26 cellular contexts compared by ENCODE assay signal in the genomic region with DNA sequence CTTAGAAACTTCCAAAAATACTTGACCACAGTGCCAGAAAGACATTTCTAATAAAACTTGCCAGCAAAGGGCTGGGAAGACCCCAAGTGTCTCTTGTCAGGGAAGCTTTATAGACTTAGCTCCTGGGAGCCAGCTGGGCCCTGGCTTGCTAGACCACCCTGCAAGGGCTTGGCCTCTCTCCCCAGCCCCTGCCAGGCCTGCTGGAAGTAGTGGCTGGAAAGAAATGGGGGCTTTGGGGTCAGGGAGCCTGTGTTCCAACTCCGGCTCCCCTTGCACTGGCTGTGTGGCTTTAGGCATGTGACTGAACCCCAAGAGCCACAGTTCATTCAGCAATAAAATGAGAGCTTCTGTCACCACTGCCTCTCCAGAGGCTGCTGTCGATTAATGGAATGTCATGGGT. TPM values are rescaled to one million over a fixed set of nuclear protein-coding genes. Genes with fewer than 3 reads are reported as not detected.
DNase-seq lines count a peak whose midpoint lies in the region; ATAC-seq, FAIRE-seq and TF ChIP-seq lines count a peak whose summit lies in the region.
"Had no signal": no experiment of that assay in that cellular context is flagged by ENCODE, and none has a peak within 500 bp of the region (broad histone marks: within the 10 kb centered on the region; RNA-seq: fewer than 3 reads in every experiment).

No MANE protein-coding gene starts in this region.

- H3K79me1 ChIP-seq in neuronal stem cell (ENCODE audit: low read depth, low read length) = no peaks in the 10 kb centered on the region

- H3K36me3 ChIP-seq in K562 (ENCODE audit: control insufficient read depth, insufficient read depth, low read length) (no peaks in the 10 kb centered on the region), neuronal stem cell (replicated peaks in 1 of 2; ENCODE audit: control insufficient read depth in 2 of 2, insufficient read depth in 2 of 2, low read length in 2 of 2) (no peaks in the 10 kb centered on the region)
- H3K36me3 ChIP-seq: BLaER1, MG63 had no signal

- CTCF ChIA-PET in K562 (lab: Yijun Ruan, JAX; ENCODE audit: low intra/inter-chr PET ratio) = no interaction called here

- H3K27ac Mint-ChIP-seq in activated naive CD8-positive, alpha-beta T cell treated with anti-CD3 and anti-CD28 coated beads, Interleukin-2, amount 10 ng/mL, durations not matched to agents 7 days and 5 days = no peak overlapping the region
- H3K27ac Mint-ChIP-seq in activated naive CD8-positive, alpha-beta T cell treated with anti-CD3 and anti-CD28 coated beads for 36 hours = no peak overlapping the region
- H3K27ac Mint-ChIP-seq: GM23338 had no signal

- no peak overlapping the region for H3K4me3 ChIP-seq in K562
- H3K4me3 ChIP-seq in neuronal stem cell (ENCODE audit: low read length in 2 of 2) = no peak overlapping the region
- H3K4me3 ChIP-seq: BLaER1, GM23338, MG63, SK-N-MC had no signal

- TF ChIP-seq RAD21 in K562 (CRISPR knock-in tag; conservative IDR thresholded peaks at IDR 0.05 in 1 of 2, IDR thresholded peaks at IDR 0.05 in 1 of 2) = no peak

- H3K23ac ChIP-seq in neuronal stem cell (ENCODE audit: low read depth, low read length, poor library complexity) = no peak overlapping the region

- no peaks in the 10 kb centered on the region for H3K9me1 ChIP-seq in K562 (ENCODE audit: control insufficient read depth, insufficient read depth, low read length)

- H3K79me2 ChIP-seq in K562 (ENCODE audit: control insufficient read depth, insufficient read depth, low read length) = no peaks in the 10 kb centered on the region

- no peak for FAIRE-seq in K562 (lab: Jason Lieb, UNC)
- FAIRE-seq: HTR-8/SVneo, RCC 7860 had no signal

- no peak overlapping the region for H2BK120ac ChIP-seq in neuronal stem cell (ENCODE audit: low read depth, low read length)

- no peaks in the 10 kb centered on the region for H4K20me1 ChIP-seq in K562 (replicated peaks; ENCODE audit: control insufficient read depth, insufficient read depth, low read length)
- H4K20me1 ChIP-seq: BLaER1 had no signal

- H3K4me1 ChIP-seq in K562 (replicated peaks in 1 of 2; ENCODE audit: control insufficient read depth in 2 of 2, insufficient read depth in 2 of 2, low read length in 2 of 2) = peaks cover 2 to 16% of the 10 kb centered on the region in 2 experiments; a peak in 3 of 5 replicates
- peaks cover 0 to 7% of the 10 kb centered on the region in 2 donors for H3K4me1 ChIP-seq in neuronal stem cell (ENCODE audit: control insufficient read depth in 2 of 2, insufficient read depth in 1 of 2, low read depth in 1 of 2, low read length in 2 of 2)
- H3K4me1 ChIP-seq: BLaER1 had no signal

- H3K27ac ChIP-seq in K562 (ENCODE audit: extremely low read depth, low read depth, low read length) (no peak overlapping the region), neuronal stem cell (replicated peaks; ENCODE audit: low read length) (no peak overlapping the region)
- H3K27ac ChIP-seq: BLaER1, SK-N-MC had no signal

- H2AK5ac ChIP-seq in neuronal stem cell (ENCODE audit: low read depth, low read length) = no peak overlapping the region

- in situ Hi-C loops in K562 (cut with MboI) = no loop called here

- no peak for TF ChIP-seq CTCF in K562 (IDR thresholded peaks at IDR 0.05 in 2 of 3, conservative IDR thresholded peaks at IDR 0.05 in 1 of 3; ENCODE audit: insufficient read depth in 2 of 3, low read depth in 1 of 3, low read length in 3 of 3)

- H3K9me3 ChIP-seq in K562 (replicated peaks; ENCODE audit: control insufficient read depth, insufficient read depth, low read depth, low read length) (no peaks in the 10 kb centered on the region), neuronal stem cell (replicated peaks in 1 of 2; ENCODE audit: control insufficient read depth in 2 of 2, insufficient read depth in 1 of 2, low read depth in 1 of 2, low read length in 2 of 2) (peaks cover 0 to 5% of the 10 kb centered on the region in 2 donors)
- H3K9me3 ChIP-seq: MG63 had no signal

- no peak overlapping the region for H3K4me3 Mint-ChIP-seq in activated naive CD8-positive, alpha-beta T cell treated with anti-CD3 and anti-CD28 coated beads, Interleukin-2, amount 10 ng/mL, durations not matched to agents 7 days and 5 days
- no peak overlapping the region for H3K4me3 Mint-ChIP-seq in activated naive CD8-positive, alpha-beta T cell treated with anti-CD3 and anti-CD28 coated beads for 36 hours
- H3K4me3 Mint-ChIP-seq: CD4-positive, CD25-positive, alpha-beta regulatory T cell; GM23338; H9 had no signal

- DNase-seq in activated naive CD8-positive, alpha-beta T cell treated with anti-CD3 and anti-CD28 coated beads, Interleukin-2, amount 10 ng/mL, durations not matched to agents 7 days and 5 days = peak; percentile 7
- no peak for DNase-seq in activated naive CD8-positive, alpha-beta T cell treated with anti-CD3 and anti-CD28 coated beads for 36 hours
- DNase-seq in K562 (ENCODE audit: extremely low read depth in 1 of 4, low spot score in 3 of 4) (no peak), neuronal stem cell (ENCODE audit: low spot score) (no peak), NCI-H1436 treated with DMSO at 0.1 percent for 48 hours (lab: John Stamatoyannopoulos, UW) (no peak), COLO829 (ENCODE audit: low spot score) (no peak)
- DNase-seq: CD4-positive, CD25-positive, alpha-beta regulatory T cell; DMS53; H9; KG1; MG63; NCI-H1048; NCI-H1417; NCI-H187; NCI-H2081 treated with DMSO at 0.1 percent for 48 hours; NCI-H2171; NCI-H226; NCI-H510A; NCI-H69; SIG-M5 had no signal

- H3K27me3 ChIP-seq in K562 (ENCODE audit: control insufficient read depth in 2 of 2, insufficient read depth in 2 of 2, low read length in 2 of 2) = no peaks in the 10 kb centered on the region
- peaks cover 0 to 18% (median 2%) of the 10 kb centered on the region in 3 experiments for H3K27me3 ChIP-seq in neuronal stem cell (ENCODE audit: control insufficient read depth in 3 of 3, insufficient read depth in 3 of 3, low read depth in 1 of 3, low read length in 3 of 3)
- H3K27me3 ChIP-seq: BLaER1, MG63 had no signal

- no peak overlapping the region for H3K18ac ChIP-seq in neuronal stem cell (ENCODE audit: low read length)

- no peak overlapping the region for H4K8ac ChIP-seq in neuronal stem cell (ENCODE audit: low read depth, low read length)

- H3K4me2 ChIP-seq in K562 (ENCODE audit: insufficient read depth, low read length) (no peak overlapping the region), neuronal stem cell (ENCODE audit: insufficient read depth, low read length, poor library complexity, severe bottlenecking) (no peak overlapping the region)
- H3K4me2 ChIP-seq: BLaER1, GM23338 had no signal

- H3K14ac ChIP-seq in neuronal stem cell (ENCODE audit: low read length) = no peak overlapping the region

- POLR2A ChIA-PET in activated naive CD8-positive, alpha-beta T cell treated with anti-CD3 and anti-CD28 coated beads, Interleukin-2, amount 10 ng/mL, durations not matched to agents 7 days and 5 days (lab: Charles Lee) = interaction anchor here (1.1 to 1.7 kb wide), 2 partner anchors 10 to 94 kb away, joined by 3 to 5 read pairs; partner anchors contain the start of gene SDE2
- POLR2A ChIA-PET in K562 (lab: Yijun Ruan, JAX) = interaction anchor here (0.8 to 1.8 kb wide), 10 partner anchors 8 to 94 kb away, joined by 3 to 11 read pairs (median 4); partner anchors contain the start of gene SDE2

- H2BK5ac ChIP-seq in neuronal stem cell (ENCODE audit: low read length) = no peak overlapping the region

- intact Hi-C loops in K562 (cut with micrococcal nuclease) = no loop called here

- peaks cover 22% of the 10 kb centered on the region for H3K27me3 Mint-ChIP-seq in activated naive CD8-positive, alpha-beta T cell treated with anti-CD3 and anti-CD28 coated beads, Interleukin-2, amount 10 ng/mL, durations not matched to agents 7 days and 5 days
- H3K27me3 Mint-ChIP-seq in activated naive CD8-positive, alpha-beta T cell treated with anti-CD3 and anti-CD28 coated beads for 36 hours = no peaks in the 10 kb centered on the region

- no TSS peak for BruUV-seq in K562 (replicated peaks; lab: Mats Ljungman, UMichigan)

- no peak overlapping the region for H2BK12ac ChIP-seq in neuronal stem cell (ENCODE audit: low read length)

- TF ChIP-seq EP300 in K562 (IDR thresholded peaks at IDR 0.05; ENCODE audit: low read length) = no peak

- H3K36me3 Mint-ChIP-seq in activated naive CD8-positive, alpha-beta T cell treated with anti-CD3 and anti-CD28 coated beads, Interleukin-2, amount 10 ng/mL, durations not matched to agents 7 days and 5 days = no peaks in the 10 kb centered on the region
- H3K36me3 Mint-ChIP-seq in activated naive CD8-positive, alpha-beta T cell treated with anti-CD3 and anti-CD28 coated beads for 36 hours = no peaks in the 10 kb centered on the region
- H3K36me3 Mint-ChIP-seq: CD4-positive, CD25-positive, alpha-beta regulatory T cell had no signal

- no peak for TF ChIP-seq POLR2A in K562 (conservative IDR thresholded peaks at IDR 0.05)

- H3K9ac ChIP-seq in K562 (ENCODE audit: insufficient read depth in 1 of 2, low read depth in 2 of 2, low read length in 2 of 2) (peak overlapping the region in 1 of 2 experiments; percentile 53; a peak in 1 of 4 replicates), neuronal stem cell (ENCODE audit: low read depth, low read length, poor library complexity) (no peak overlapping the region)
- H3K9ac ChIP-seq: BLaER1 had no signal

- H3K4ac ChIP-seq in neuronal stem cell (ENCODE audit: low read length) = no peak overlapping the region

- H3K4me1 Mint-ChIP-seq in activated naive CD8-positive, alpha-beta T cell treated with anti-CD3 and anti-CD28 coated beads, Interleukin-2, amount 10 ng/mL, durations not matched to agents 7 days and 5 days = no peaks in the 10 kb centered on the region
- H3K4me1 Mint-ChIP-seq in activated naive CD8-positive, alpha-beta T cell treated with anti-CD3 and anti-CD28 coated beads for 36 hours = no peaks in the 10 kb centered on the region
- H3K4me1 Mint-ChIP-seq: CD4-positive, CD25-positive, alpha-beta regulatory T cell had no signal

- H2AFZ ChIP-seq in K562 (ENCODE audit: low read depth, low read length) (peak overlapping the region; percentile 70), neuronal stem cell (ENCODE audit: low read length) (peak overlapping the region; percentile 75)
- H2AFZ ChIP-seq: GM23338 had no signal

- no peak overlapping the region for H4K91ac ChIP-seq in neuronal stem cell (ENCODE audit: low read depth, low read length, poor library complexity)

- ATAC-seq in activated naive CD8-positive, alpha-beta T cell treated with anti-CD3 and anti-CD28 coated beads, Interleukin-2, amount 10 ng/mL, durations not matched to agents 7 days and 5 days (ENCODE audit: low read depth) = no peak
- ATAC-seq in K562 = no peak
- ATAC-seq in GM21786 (IDR thresholded peaks at IDR 0.05; ENCODE audit: unreplicated experiment) = no peak
- ATAC-seq: GM23338 had no signal

- no peaks in the 10 kb centered on the region for H3K9me3 Mint-ChIP-seq in activated naive CD8-positive, alpha-beta T cell treated with anti-CD3 and anti-CD28 coated beads, Interleukin-2, amount 10 ng/mL, durations not matched to agents 7 days and 5 days
- H3K9me3 Mint-ChIP-seq in activated naive CD8-positive, alpha-beta T cell treated with anti-CD3 and anti-CD28 coated beads for 36 hours = no peaks in the 10 kb centered on the region
- H3K9me3 Mint-ChIP-seq: GM23338 had no signal

- H2BK15ac ChIP-seq in neuronal stem cell (ENCODE audit: low read length) = no peak overlapping the region

- WGBS in K562 (ENCODE audit: insufficient coverage, low coverage, missing lambda C conversion rate) = 63% methylated on average over 2 of the region's 2 CpGs
- WGBS in neuronal stem cell (ENCODE audit: extremely low coverage in 2 of 2, insufficient read length in 2 of 2, insufficient replicate concordance in 1 of 2), 2 donors = no CpG with 5 or more reads among the region's 2 CpGs

RNA-seq across cellular contexts. Expression of gene H3-3A, which starts 31.1 kb away (rescaled TPM):
- total RNA-seq in activated naive CD8-positive, alpha-beta T cell treated with anti-CD3 and anti-CD28 coated beads, Interleukin-2, amount 10 ng/mL, durations not matched to agents 7 days and 5 days = 100 to 1,000 TPM; 454 to 466 TPM
- 100 to 1,000 TPM; 342 to 363 TPM for total RNA-seq in activated naive CD8-positive, alpha-beta T cell treated with anti-CD3 and anti-CD28 coated beads for 36 hours
- 33.3 and 126 TPM in 2 replicates for total RNA-seq in K562 (2011; cell fraction: chromatin; rRNA removed; ENCODE audit: low replicate concordance)
- total RNA-seq in K562 (2011; cell fraction: nucleolus; rRNA removed) = 45.1 and 46.9 TPM in 2 replicates
- total RNA-seq in K562 (2011; cell fraction: nucleoplasm; rRNA removed) = 88.2 and 158 TPM in 2 replicates
- total RNA-seq in K562 (2014; rRNA removed) (412 and 510 TPM in 2 replicates), K562 (2014; rRNA removed; fragmentation: Illumina TruSeq; extraction: Trizol) (517 and 565 TPM in 2 replicates), K562 (2015; rRNA removed; fragmentation: Illumina TruSeq; extraction: Trizol) (394 and 426 TPM in 2 replicates), K562 (2021) (808 and 835 TPM in 2 replicates)
- polyA plus RNA-seq in K562 (2011; rRNA removed) (812 and 877 TPM in 2 replicates), K562 (2014; fragmentation: Illumina TruSeq; extraction: Trizol) (758 and 923 TPM in 2 replicates), K562 (2014; fragmentation: Nextera tagmentation; extraction: Ambion mirVana) (100 to 1,000 TPM; 543 to 591 TPM), K562 (2014; rRNA removed) (975 and 1,083 TPM in 2 replicates)
- polyA plus RNA-seq in K562 (2011; cell fraction: cytosol; rRNA removed) = 605 and 678 TPM in 2 replicates
- 136 and 194 TPM in 2 replicates for polyA plus RNA-seq in K562 (2011; cell fraction: nucleus; rRNA removed)
- 834 and 880 TPM in 2 replicates for polyA plus RNA-seq in K562 (2012)
- polyA minus RNA-seq in K562 (2011; rRNA and poly(A)+ RNA removed) = 127 and 157 TPM in 2 replicates
- 116 and 160 TPM in 2 replicates for polyA minus RNA-seq in K562 (2011; cell fraction: cytosol; rRNA and poly(A)+ RNA removed)
- polyA minus RNA-seq in K562 (2011; cell fraction: nucleus; rRNA and poly(A)+ RNA removed) = 24.4 and 52.3 TPM in 2 replicates
- polyA plus RNA-seq in neuronal stem cell (2013, experiment 1 of 2) = 2,556 TPM
- 2,683 TPM for polyA plus RNA-seq in neuronal stem cell (2013, experiment 2 of 2)
